In genomic region chr5:55226934-55227737, GRCh38 we compare ENCODE assay signal across 1 cellular context.
A peak's percentile ranks its signal among the peaks of the same experiment; 100 is the strongest.
TF ChIP-seq lines count a peak whose summit lies in the region.

Gene MCIDAS, minus strand, starts transcription at chr5:55227315. Its CDS starts 177 bp downstream, at chr5:55227138.

TF ChIP-seq in HEK293, 187 proteins besides CTCF, POLR2A, EP300 and RAD21 (continued from another document and continues in another):
- TF ChIP-seq ZNF518A (tag by site-specific recombination; conservative IDR thresholded peaks at IDR 0.05; ENCODE audit: low read depth): no peak
- TF ChIP-seq ZBTB20 (tag by site-specific recombination; IDR thresholded peaks at IDR 0.05): peak; percentile 97
- TF ChIP-seq ZNF140 (tag by site-specific recombination; IDR thresholded peaks at IDR 0.05): no peak
- TF ChIP-seq, protein P1, sequence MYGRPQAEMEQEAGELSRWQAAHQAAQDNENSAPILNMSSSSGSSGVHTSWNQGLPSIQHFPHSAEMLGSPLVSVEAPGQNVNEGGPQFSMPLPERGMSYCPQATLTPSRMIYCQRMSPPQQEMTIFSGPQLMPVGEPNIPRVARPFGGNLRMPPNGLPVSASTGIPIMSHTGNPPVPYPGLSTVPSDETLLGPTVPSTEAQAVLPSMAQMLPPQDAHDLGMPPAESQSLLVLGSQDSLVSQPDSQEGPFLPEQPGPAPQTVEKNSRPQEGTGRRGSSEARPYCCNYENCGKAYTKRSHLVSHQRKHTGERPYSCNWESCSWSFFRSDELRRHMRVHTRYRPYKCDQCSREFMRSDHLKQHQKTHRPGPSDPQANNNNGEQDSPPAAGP (tag by site-specific recombination; IDR thresholded peaks at IDR 0.05): peak; percentile 28
- TF ChIP-seq, protein P2, sequence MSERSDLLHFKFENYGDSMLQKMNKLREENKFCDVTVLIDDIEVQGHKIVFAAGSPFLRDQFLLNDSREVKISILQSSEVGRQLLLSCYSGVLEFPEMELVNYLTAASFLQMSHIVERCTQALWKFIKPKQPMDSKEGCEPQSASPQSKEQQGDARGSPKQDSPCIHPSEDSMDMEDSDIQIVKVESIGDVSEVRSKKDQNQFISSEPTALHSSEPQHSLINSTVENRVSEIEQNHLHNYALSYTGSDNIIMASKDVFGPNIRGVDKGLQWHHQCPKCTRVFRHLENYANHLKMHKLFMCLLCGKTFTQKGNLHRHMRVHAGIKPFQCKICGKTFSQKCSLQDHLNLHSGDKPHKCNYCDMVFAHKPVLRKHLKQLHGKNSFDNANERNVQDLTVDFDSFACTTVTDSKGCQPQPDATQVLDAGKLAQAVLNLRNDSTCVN (tag by site-specific recombination; optimal IDR thresholded peaks at IDR 0.05): peak; percentile 96
- TF ChIP-seq ZNF221 (tag by site-specific recombination; IDR thresholded peaks at IDR 0.05; ENCODE audit: borderline replicate concordance): no peak
- TF ChIP-seq, protein P3, sequence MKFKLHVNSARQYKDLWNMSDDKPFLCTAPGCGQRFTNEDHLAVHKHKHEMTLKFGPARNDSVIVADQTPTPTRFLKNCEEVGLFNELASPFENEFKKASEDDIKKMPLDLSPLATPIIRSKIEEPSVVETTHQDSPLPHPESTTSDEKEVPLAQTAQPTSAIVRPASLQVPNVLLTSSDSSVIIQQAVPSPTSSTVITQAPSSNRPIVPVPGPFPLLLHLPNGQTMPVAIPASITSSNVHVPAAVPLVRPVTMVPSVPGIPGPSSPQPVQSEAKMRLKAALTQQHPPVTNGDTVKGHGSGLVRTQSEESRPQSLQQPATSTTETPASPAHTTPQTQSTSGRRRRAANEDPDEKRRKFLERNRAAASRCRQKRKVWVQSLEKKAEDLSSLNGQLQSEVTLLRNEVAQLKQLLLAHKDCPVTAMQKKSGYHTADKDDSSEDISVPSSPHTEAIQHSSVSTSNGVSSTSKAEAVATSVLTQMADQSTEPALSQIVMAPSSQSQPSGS (tag by site-specific recombination; IDR thresholded peaks at IDR 0.05; ENCODE audit: low read depth): no peak
- TF ChIP-seq, protein P4, sequence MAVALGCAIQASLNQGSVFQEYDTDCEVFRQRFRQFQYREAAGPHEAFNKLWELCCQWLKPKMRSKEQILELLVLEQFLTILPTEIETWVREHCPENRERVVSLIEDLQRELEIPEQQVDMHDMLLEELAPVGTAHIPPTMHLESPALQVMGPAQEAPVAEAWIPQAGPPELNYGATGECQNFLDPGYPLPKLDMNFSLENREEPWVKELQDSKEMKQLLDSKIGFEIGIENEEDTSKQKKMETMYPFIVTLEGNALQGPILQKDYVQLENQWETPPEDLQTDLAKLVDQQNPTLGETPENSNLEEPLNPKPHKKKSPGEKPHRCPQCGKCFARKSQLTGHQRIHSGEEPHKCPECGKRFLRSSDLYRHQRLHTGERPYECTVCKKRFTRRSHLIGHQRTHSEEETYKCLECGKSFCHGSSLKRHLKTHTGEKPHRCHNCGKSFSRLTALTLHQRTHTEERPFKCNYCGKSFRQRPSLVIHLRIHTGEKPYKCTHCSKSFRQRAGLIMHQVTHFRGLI (tag by site-specific recombination; IDR thresholded peaks at IDR 0.05): no peak
- TF ChIP-seq ZNF366 (tag by site-specific recombination; conservative IDR thresholded peaks at IDR 0.05): no peak
- 0 out of 2 replicates have a peak, but pooled peaks have one; percentile 5 for TF ChIP-seq FEZF1 (tag by site-specific recombination; IDR thresholded peaks at IDR 0.05)
- 0 out of 2 replicates have a peak, but pooled peaks have one; percentile 12 for TF ChIP-seq GLI4 (tag by site-specific recombination; IDR thresholded peaks at IDR 0.05)
- 0 out of 2 replicates have a peak, but pooled peaks have one; percentile 1 for TF ChIP-seq ZNF16 (tag by site-specific recombination; IDR thresholded peaks at IDR 0.05; ENCODE audit: low read depth)
- TF ChIP-seq ZNF747 (tag by site-specific recombination; IDR thresholded peaks at IDR 0.05): no peak
- no peak for TF ChIP-seq ZNF473 (tag by site-specific recombination; IDR thresholded peaks at IDR 0.05)
- no peak for TF ChIP-seq ZNF514 (tag by site-specific recombination; IDR thresholded peaks at IDR 0.05)
- TF ChIP-seq ZNF19 (tag by site-specific recombination; IDR thresholded peaks at IDR 0.05; ENCODE audit: low read depth): no peak
- TF ChIP-seq ZNF510 (tag by site-specific recombination; IDR thresholded peaks at IDR 0.05; ENCODE audit: insufficient replicate concordance): no peak
- TF ChIP-seq SP2 (tag by site-specific recombination; IDR thresholded peaks at IDR 0.05): peak; percentile 58
- TF ChIP-seq ZSCAN18 (tag by site-specific recombination; IDR thresholded peaks at IDR 0.05): no peak
- no peak for TF ChIP-seq ZNF626 (tag by site-specific recombination; IDR thresholded peaks at IDR 0.05)
- TF ChIP-seq KLF7 (tag by site-specific recombination; IDR thresholded peaks at IDR 0.05; ENCODE audit: borderline replicate concordance): no peak
- TF ChIP-seq ZNF629 (tag by site-specific recombination; IDR thresholded peaks at IDR 0.05): 0 out of 2 replicates have a peak, but pooled peaks have one; percentile 16
- TF ChIP-seq SCRT2 (tag by site-specific recombination; IDR thresholded peaks at IDR 0.05): no peak
- no peak for TF ChIP-seq ZNF223 (tag by site-specific recombination; IDR thresholded peaks at IDR 0.05)
- TF ChIP-seq WT1 (tag by site-specific recombination; IDR thresholded peaks at IDR 0.05): no peak; the same call in 1 of the 2 replicates
- TF ChIP-seq ZFP37 (tag by site-specific recombination; IDR thresholded peaks at IDR 0.05): peak; percentile 19; the same call in 1 of the 2 replicates
- TF ChIP-seq ZNF121 (tag by site-specific recombination; IDR thresholded peaks at IDR 0.05): peak; percentile 44; the same call in 1 of the 2 replicates
- TF ChIP-seq, protein P5, sequence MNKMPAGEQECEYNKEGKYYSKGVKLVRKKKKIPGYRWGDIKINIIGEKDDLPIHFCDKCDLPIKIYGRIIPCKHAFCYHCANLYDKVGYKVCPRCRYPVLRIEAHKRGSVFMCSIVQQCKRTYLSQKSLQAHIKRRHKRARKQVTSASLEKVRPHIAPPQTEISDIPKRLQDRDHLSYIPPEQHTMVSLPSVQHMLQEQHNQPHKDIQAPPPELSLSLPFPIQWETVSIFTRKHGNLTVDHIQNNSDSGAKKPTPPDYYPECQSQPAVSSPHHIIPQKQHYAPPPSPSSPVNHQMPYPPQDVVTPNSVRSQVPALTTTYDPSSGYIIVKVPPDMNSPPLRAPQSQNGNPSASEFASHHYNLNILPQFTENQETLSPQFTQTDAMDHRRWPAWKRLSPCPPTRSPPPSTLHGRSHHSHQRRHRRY (tag by site-specific recombination; IDR thresholded peaks at IDR 0.05): no peak
- TF ChIP-seq ZNF776 (tag by site-specific recombination; IDR thresholded peaks at IDR 0.05; ENCODE audit: borderline replicate concordance): no peak
- no peak for TF ChIP-seq ZNF354C (tag by site-specific recombination; IDR thresholded peaks at IDR 0.05; ENCODE audit: borderline replicate concordance, low read depth)
- no peak; the same call in 1 of the 2 replicates for TF ChIP-seq ZBTB10 (tag by site-specific recombination; IDR thresholded peaks at IDR 0.05)
- no peak for TF ChIP-seq SCRT1 (tag by site-specific recombination; IDR thresholded peaks at IDR 0.05; ENCODE audit: borderline replicate concordance)
- TF ChIP-seq GLIS2 (tag by site-specific recombination; IDR thresholded peaks at IDR 0.05): peak; percentile 76
- no peak for TF ChIP-seq PRDM4 (tag by site-specific recombination; IDR thresholded peaks at IDR 0.05)
- no peak for TF ChIP-seq ZSCAN23 (tag by site-specific recombination; IDR thresholded peaks at IDR 0.05)
- peak; percentile 94 for TF ChIP-seq ZFHX2 (tag by site-specific recombination; conservative IDR thresholded peaks at IDR 0.05)
- no peak; the same call in 1 of the 2 replicates for TF ChIP-seq ZNF266 (tag by site-specific recombination; IDR thresholded peaks at IDR 0.05; ENCODE audit: low read depth)
- no peak for TF ChIP-seq ZNF155 (tag by site-specific recombination; IDR thresholded peaks at IDR 0.05)
- TF ChIP-seq ZNF560 (tag by site-specific recombination; IDR thresholded peaks at IDR 0.05; ENCODE audit: borderline replicate concordance): no peak
- no peak for TF ChIP-seq ZNF433 (tag by site-specific recombination; IDR thresholded peaks at IDR 0.05; ENCODE audit: low read depth)
- no peak for TF ChIP-seq PRDM1 (tag by site-specific recombination; IDR thresholded peaks at IDR 0.05)
- no peak for TF ChIP-seq ZNF530 (tag by site-specific recombination; IDR thresholded peaks at IDR 0.05; ENCODE audit: low read depth)
- no peak for TF ChIP-seq ZNF175 (tag by site-specific recombination; IDR thresholded peaks at IDR 0.05)
- no peak for TF ChIP-seq ZNF785 (tag by site-specific recombination; IDR thresholded peaks at IDR 0.05)
- no peak for TF ChIP-seq ZNF10 (tag by site-specific recombination; IDR thresholded peaks at IDR 0.05)
- no peak for TF ChIP-seq ZNF549 (tag by site-specific recombination; IDR thresholded peaks at IDR 0.05)
- TF ChIP-seq ZNF600 (tag by site-specific recombination; IDR thresholded peaks at IDR 0.05): peak; percentile 97
- peak; percentile 59; the same call in 1 of the 2 replicates for TF ChIP-seq KLF8 (tag by site-specific recombination; IDR thresholded peaks at IDR 0.05)
- no peak for TF ChIP-seq ZNF157 (tag by site-specific recombination; IDR thresholded peaks at IDR 0.05)
